ENCODE assay signal across 8 cellular contexts in the genomic region with DNA sequence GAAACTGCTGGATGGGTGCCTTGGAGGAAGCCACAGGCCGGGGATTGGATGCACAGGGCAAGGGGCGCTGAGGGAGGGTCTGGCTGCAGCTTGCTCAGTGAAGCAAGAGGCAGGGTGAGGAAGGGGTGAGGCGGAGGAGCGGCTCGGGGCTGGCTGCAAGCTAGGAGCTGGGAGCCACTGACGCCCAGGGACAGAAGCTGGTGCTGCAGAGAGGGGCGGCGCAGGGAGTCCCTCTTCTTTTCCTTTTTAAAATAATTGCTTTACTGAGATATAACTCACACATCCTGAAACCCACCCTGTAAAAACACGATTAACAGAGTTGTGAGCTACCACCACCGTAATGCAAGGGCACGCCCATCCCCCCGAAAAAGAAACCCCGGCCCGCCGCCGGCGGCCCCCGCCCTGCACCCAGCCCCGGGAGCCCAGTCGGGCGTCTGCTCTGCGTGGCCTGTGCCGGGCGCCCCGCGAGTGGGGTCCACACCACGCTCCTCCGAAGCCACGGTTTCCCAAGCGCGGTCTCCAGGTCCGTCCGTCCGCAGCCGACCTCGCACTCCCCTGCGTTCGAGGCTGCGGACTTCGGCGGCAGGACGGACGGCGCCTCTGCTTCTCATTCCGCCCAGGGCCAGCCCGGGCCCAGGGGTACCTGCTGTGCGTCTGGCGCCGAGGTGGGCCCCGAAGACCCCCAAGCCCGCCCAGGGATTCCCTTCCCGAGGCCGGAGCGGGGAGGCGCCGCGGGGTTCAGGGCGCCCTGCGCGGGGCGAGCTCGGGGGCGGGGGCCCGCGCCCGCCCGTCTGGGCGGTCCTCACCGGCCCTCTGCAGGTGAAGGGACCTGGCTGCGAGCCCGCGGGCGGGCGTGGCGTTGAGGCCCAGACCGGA. TPM values are rescaled to one million over a fixed set of nuclear protein-coding genes. Genes with fewer than 3 reads are reported as not detected.
DNase-seq lines count a peak whose midpoint lies in the region; ATAC-seq and TF ChIP-seq lines count a peak whose summit lies in the region.

No MANE protein-coding gene starts in this region.

- H3K4me3 Mint-ChIP-seq in activated T-cell treated with anti-CD3 and anti-CD28 coated beads, Interleukin-2, amount 50 U/mL, for 72 hours: peak overlapping the region; percentile 84 to 92
- peak overlapping the region; percentile 84 for H3K4me3 Mint-ChIP-seq in natural killer cell treated with Interleukin-12 subunit alpha and Interleukin-12 subunit beta and Interleukin-15 and Interleukin-18, amount 100 ng/mL, for 72 hours

- no peaks in the 10 kb centered on the region for H3K9me3 Mint-ChIP-seq in activated T-cell treated with anti-CD3 and anti-CD28 coated beads, Interleukin-2, amount 50 U/mL, for 72 hours
- no peaks in the 10 kb centered on the region for H3K9me3 Mint-ChIP-seq in natural killer cell treated with Interleukin-12 subunit alpha and Interleukin-12 subunit beta and Interleukin-15 and Interleukin-18, amount 100 ng/mL, for 72 hours

- no peaks in the 10 kb centered on the region for H3K27me3 Mint-ChIP-seq in activated T-cell treated with anti-CD3 and anti-CD28 coated beads, Interleukin-2, amount 50 U/mL, for 72 hours (ENCODE audit: low read depth)
- no peaks in the 10 kb centered on the region for H3K27me3 Mint-ChIP-seq in natural killer cell treated with Interleukin-12 subunit alpha and Interleukin-12 subunit beta and Interleukin-15 and Interleukin-18, amount 100 ng/mL, for 72 hours

- H3K27me3 ChIP-seq in fibroblast of lung (ENCODE audit: control insufficient read depth, insufficient read depth, low read length) (no peaks in the 10 kb centered on the region), upper lobe of left lung (no peaks in the 10 kb centered on the region)

- H3K36me3 Mint-ChIP-seq in activated T-cell treated with anti-CD3 and anti-CD28 coated beads, Interleukin-2, amount 50 U/mL, for 72 hours (ENCODE audit: insufficient read depth in 2 of 2): peaks cover 0 to 6% of the 10 kb centered on the region in 2 donors
- no peaks in the 10 kb centered on the region for H3K36me3 Mint-ChIP-seq in natural killer cell treated with Interleukin-12 subunit alpha and Interleukin-12 subunit beta and Interleukin-15 and Interleukin-18, amount 100 ng/mL, for 72 hours

- peak; percentile 81 for DNase-seq in Right ventricle myocardium inferior (ENCODE audit: missing footprints)
- DNase-seq in cardiac septum (ENCODE audit: low spot score): no peak
- peak; percentile 45 to 55 for DNase-seq in NOMO-1 (lab: John Stamatoyannopoulos, UW; ENCODE audit: unreplicated experiment in 2 of 2)
- DNase-seq in activated T-cell treated with anti-CD3 and anti-CD28 coated beads, Interleukin-2, amount 50 U/mL, for 72 hours: peak; percentile 50 to 63
- peak; percentile 39 to 54 for DNase-seq in fibroblast of lung (ENCODE audit: low read depth in 2 of 2)
- no peak for DNase-seq in natural killer cell treated with Interleukin-12 subunit alpha and Interleukin-12 subunit beta and Interleukin-15 and Interleukin-18, amount 100 ng/mL, for 72 hours (ENCODE audit: low spot score)
- DNase-seq in upper lobe of left lung: peak; percentile 44 to 93

- H2AFZ ChIP-seq in fibroblast of lung (ENCODE audit: low read length): peak overlapping the region; percentile 59

- H3K4me1 ChIP-seq in fibroblast of lung (ENCODE audit: control insufficient read depth, extremely low read depth, insufficient read depth, low read length) (peaks cover 5% of the 10 kb centered on the region), upper lobe of left lung (peaks cover 24 to 49% (median 33%) of the 10 kb centered on the region in 4 donors)

- ATAC-seq in Right ventricle myocardium inferior (peak; percentile 4), HG02763 (IDR thresholded peaks at IDR 0.05; ENCODE audit: unreplicated experiment) (peak; percentile 1), upper lobe of left lung (ENCODE audit: low FRiP score in 2 of 2) (peak; percentile 0 to 37)
- ATAC-seq in activated T-cell treated with anti-CD3 and anti-CD28 coated beads, Interleukin-2, amount 50 U/mL, for 72 hours (replicated peaks in 1 of 2): peak; percentile 43 to 49
- peak; percentile 48 to 56 for ATAC-seq in natural killer cell treated with Interleukin-12 subunit alpha and Interleukin-12 subunit beta and Interleukin-15 and Interleukin-18, amount 100 ng/mL, for 72 hours

- H3K9ac ChIP-seq in fibroblast of lung (ENCODE audit: insufficient read depth, low read length): peak overlapping the region; percentile 83

- intact Hi-C loops in Right ventricle myocardium inferior (cut with DNase I): loop anchor here (1.0 to 2.0 kb wide), 3 partner anchors 57 to 215 kb away; partner anchors contain the start of gene MAEA
- intact Hi-C loops in cardiac septum (cut with DNase I): loop anchor here (2.0 to 5.0 kb wide), 3 partner anchors 55 to 366 kb away; partner anchors contain the start of gene SLBP

- peak overlapping the region; percentile 82 for H3K27ac ChIP-seq in fibroblast of lung (ENCODE audit: insufficient read depth, low read length)
- H3K27ac ChIP-seq in upper lobe of left lung: peak overlapping the region; percentile 96 to 100 (median 99)

- no peaks in the 10 kb centered on the region for H3K9me3 ChIP-seq in fibroblast of lung (ENCODE audit: control insufficient read depth, insufficient read depth, low read depth, low read length)
- no peaks in the 10 kb centered on the region for H3K9me3 ChIP-seq in upper lobe of left lung

- H3K4me1 Mint-ChIP-seq in activated T-cell treated with anti-CD3 and anti-CD28 coated beads, Interleukin-2, amount 50 U/mL, for 72 hours (ENCODE audit: low read depth): peaks cover 55% of the 10 kb centered on the region
- H3K4me1 Mint-ChIP-seq in natural killer cell treated with Interleukin-12 subunit alpha and Interleukin-12 subunit beta and Interleukin-15 and Interleukin-18, amount 100 ng/mL, for 72 hours (ENCODE audit: low read depth in 2 of 2): peaks cover 23 to 31% of the 10 kb centered on the region in 2 donors

- H4K20me1 ChIP-seq in fibroblast of lung (ENCODE audit: control insufficient read depth, extremely low read depth, insufficient read depth, low read length): no peaks in the 10 kb centered on the region

- H3K36me3 ChIP-seq in fibroblast of lung (ENCODE audit: control insufficient read depth, insufficient read depth, low read length) (peaks cover 5% of the 10 kb centered on the region), upper lobe of left lung (peaks cover 4 to 21% (median 9%) of the 10 kb centered on the region in 4 donors)

- no peak for TF ChIP-seq EP300 in upper lobe of left lung (IDR thresholded peaks at IDR 0.05)

- peak overlapping the region; percentile 72 to 85 (median 80) for H3K4me3 ChIP-seq in fibroblast of lung (replicated peaks in 1 of 4; ENCODE audit: control extremely low read depth in 1 of 4, insufficient read depth in 1 of 4, low read depth in 3 of 4, low read length in 4 of 4)
- H3K4me3 ChIP-seq in upper lobe of left lung: peak overlapping the region; percentile 88 to 100 (median 97)

- H3K79me2 ChIP-seq in fibroblast of lung (ENCODE audit: control insufficient read depth, insufficient read depth, low read length): peaks cover 8% of the 10 kb centered on the region

- peak overlapping the region; percentile 96 for H3K4me2 ChIP-seq in fibroblast of lung (ENCODE audit: extremely low read depth, insufficient read depth, low read length)

- TF ChIP-seq CTCF in fibroblast of lung (conservative IDR thresholded peaks at IDR 0.05 in 1 of 2, IDR thresholded peaks at IDR 0.05 in 1 of 2; ENCODE audit: low read depth in 1 of 2, low read length in 2 of 2): peak in 1 of 2 donors; percentile 18
- no peak for TF ChIP-seq CTCF in upper lobe of left lung (IDR thresholded peaks at IDR 0.05)

- peak overlapping the region; percentile 49 for H3K27ac Mint-ChIP-seq in activated T-cell treated with anti-CD3 and anti-CD28 coated beads, Interleukin-2, amount 50 U/mL, for 72 hours
- peak overlapping the region; percentile 80 to 87 for H3K27ac Mint-ChIP-seq in natural killer cell treated with Interleukin-12 subunit alpha and Interleukin-12 subunit beta and Interleukin-15 and Interleukin-18, amount 100 ng/mL, for 72 hours

- WGBS in upper lobe of left lung, 2 donors: 0 to 1% methylated on average over 20 to 58 of the region's 76 CpGs

- TF ChIP-seq POLR2A in upper lobe of left lung (IDR thresholded peaks at IDR 0.05): no peak

RNA-seq across cellular contexts. Expression of gene UVSSA, which starts 0.9 kb away (rescaled TPM):
- total RNA-seq in Right ventricle myocardium inferior (6.5 TPM), cardiac septum (10.4 TPM), fibroblast of lung (4.6 and 7.6 TPM in 2 replicates), upper lobe of left lung (100 to 1,000 TPM in 1 of 6 donors, 10 to 100 TPM in 5; 15.2 to 138 (median 46.5) TPM)
- total RNA-seq in activated T-cell treated with anti-CD3 and anti-CD28 coated beads, Interleukin-2, amount 50 U/mL, for 72 hours: 10 to 100 TPM; 23.0 to 25.8 TPM
- 4.0 and 4.6 TPM in 2 replicates for polyA plus RNA-seq in fibroblast of lung
- polyA plus RNA-seq in fibroblast of lung (2012): 3.9 and 4.3 TPM in 2 replicates
- 5.6 and 7.3 TPM in 2 replicates for polyA minus RNA-seq in fibroblast of lung (ENCODE audit: low replicate concordance)
- 10 to 100 TPM; 19.6 to 25.1 TPM for total RNA-seq in natural killer cell treated with Interleukin-12 subunit alpha and Interleukin-12 subunit beta and Interleukin-15 and Interleukin-18, amount 100 ng/mL, for 72 hours

RNA-seq across cellular contexts. Expression of gene MAEA, which starts 56.5 kb away (rescaled TPM):
- total RNA-seq in Right ventricle myocardium inferior (50.4 TPM), cardiac septum (55.2 TPM), fibroblast of lung (37.2 and 44.3 TPM in 2 replicates), upper lobe of left lung (100 to 1,000 TPM in 1 of 6 donors, 10 to 100 TPM in 5; 58.5 to 289 (median 73.0) TPM)
- total RNA-seq in activated T-cell treated with anti-CD3 and anti-CD28 coated beads, Interleukin-2, amount 50 U/mL, for 72 hours: 10 to 100 TPM; 38.4 to 48.4 TPM
- polyA plus RNA-seq in fibroblast of lung: 53.8 and 59.5 TPM in 2 replicates
- polyA plus RNA-seq in fibroblast of lung (2012): 49.3 and 67.4 TPM in 2 replicates
- 55.9 and 75.0 TPM in 2 replicates for polyA minus RNA-seq in fibroblast of lung (ENCODE audit: low replicate concordance)
- total RNA-seq in natural killer cell treated with Interleukin-12 subunit alpha and Interleukin-12 subunit beta and Interleukin-15 and Interleukin-18, amount 100 ng/mL, for 72 hours: 10 to 100 TPM; 60.1 to 93.7 TPM

Comparison
In these comparisons a context has a peak if more than half of its experiments do, and no peak if none do; other contexts are left out.
1. DNase-seq: peak in Right ventricle myocardium inferior (single experiment), NOMO-1 (2 of 2), activated T-cell treated with anti-CD3 and anti-CD28 coated beads, Interleukin-2, amount 50 U/mL, for 72 hours (2 of 2), fibroblast of lung (2 of 2) and upper lobe of left lung (2 of 2); none in cardiac septum (single experiment) and natural killer cell treated with Interleukin-12 subunit alpha and Interleukin-12 subunit beta and Interleukin-15 and Interleukin-18, amount 100 ng/mL, for 72 hours (single experiment).
2. ATAC-seq: peak in every context shown above with its lines; median percentile 52 in natural killer cell treated with Interleukin-12 subunit alpha and Interleukin-12 subunit beta and Interleukin-15 and Interleukin-18, amount 100 ng/mL, for 72 hours; 46 in activated T-cell treated with anti-CD3 and anti-CD28 coated beads, Interleukin-2, amount 50 U/mL, for 72 hours; 18 in upper lobe of left lung; 4 in Right ventricle myocardium inferior; 1 in HG02763.